Comparison of ENCODE assay signal across 27 cellular contexts in genomic region chr12:3458041-3458440, GRCh38. TPM values are rescaled to one million over a fixed set of nuclear protein-coding genes. Genes with fewer than 3 reads are reported as not detected.
DNase-seq lines count a peak whose midpoint lies in the region; ATAC-seq, FAIRE-seq and TF ChIP-seq lines count a peak whose summit lies in the region.
"Had no signal": no experiment of that assay in that cellular context is flagged by ENCODE, and none has a peak within 500 bp of the region (broad histone marks: within the 10 kb centered on the region; RNA-seq: fewer than 3 reads in every experiment).

No MANE protein-coding gene starts in this region.

- H3K27ac ChIP-seq in neuronal stem cell (replicated peaks; ENCODE audit: low read length): no peak overlapping the region
- H3K27ac ChIP-seq in CD4-positive, alpha-beta memory T cell (ENCODE audit: low read depth, low read length): no peak overlapping the region
- H3K27ac ChIP-seq: hepatocyte, neural progenitor cell, uterus had no signal

- no peaks in the 10 kb centered on the region for H3K36me3 Mint-ChIP-seq in CD4-positive, alpha-beta memory T cell
- H3K36me3 Mint-ChIP-seq: activated CD4-positive, alpha-beta memory T cell treated with anti-CD3 and anti-CD28 coated beads for 36 hours; immature natural killer cell; neural progenitor cell had no signal

- H3K9me3 ChIP-seq in neuronal stem cell (replicated peaks in 1 of 2; ENCODE audit: control insufficient read depth in 2 of 2, insufficient read depth in 1 of 2, low read depth in 1 of 2, low read length in 2 of 2): no peaks in the 10 kb centered on the region
- H3K9me3 ChIP-seq in CD4-positive, alpha-beta memory T cell (ENCODE audit: control insufficient read depth in 1 of 2, low read length in 2 of 2): no peaks in the 10 kb centered on the region
- H3K9me3 ChIP-seq: uterus had no signal

- H2BK12ac ChIP-seq in neuronal stem cell (ENCODE audit: low read length): no peak overlapping the region

- H3K14ac ChIP-seq in neuronal stem cell (ENCODE audit: low read length): no peak overlapping the region

- H3K9ac ChIP-seq in neuronal stem cell (ENCODE audit: low read depth, low read length, poor library complexity): no peak overlapping the region
- H3K9ac ChIP-seq: neural progenitor cell had no signal

- POLR2A ChIA-PET in CD4-positive, alpha-beta memory T cell (lab: Charles Lee; ENCODE audit: partially characterized antibody): no interaction called here

- no peak for TF ChIP-seq CTCF in bronchial epithelial cell (IDR thresholded peaks at IDR 0.05; ENCODE audit: insufficient read depth, low read length, severe bottlenecking)

- H3K4me2 ChIP-seq in neuronal stem cell (ENCODE audit: insufficient read depth, low read length, poor library complexity, severe bottlenecking): no peak overlapping the region
- H3K4me2 ChIP-seq: hepatocyte had no signal

- ATAC-seq in HG02623 (IDR thresholded peaks at IDR 0.05; ENCODE audit: unreplicated experiment): no peak
- ATAC-seq in HG02870 (IDR thresholded peaks at IDR 0.05; ENCODE audit: unreplicated experiment): no peak
- ATAC-seq in GM18873 (IDR thresholded peaks at IDR 0.05; ENCODE audit: low FRiP score, unreplicated experiment): no peak
- ATAC-seq: activated naive CD8-positive, alpha-beta T cell treated with anti-CD3 and anti-CD28 coated beads, Interleukin-2, amount 50 U/mL, for 24 hours had no signal

- no peak overlapping the region for H2AFZ ChIP-seq in neuronal stem cell (ENCODE audit: low read length)
- H2AFZ ChIP-seq: hepatocyte, neural progenitor cell had no signal

- no peak overlapping the region for H3K4ac ChIP-seq in neuronal stem cell (ENCODE audit: low read length)

- H3K27ac Mint-ChIP-seq in CD4-positive, alpha-beta memory T cell: no peak overlapping the region
- H3K27ac Mint-ChIP-seq: activated B cell treated with CpG ODN at 0.5 μM for 24 hours; activated CD4-positive, alpha-beta memory T cell treated with anti-CD3 and anti-CD28 coated beads for 36 hours; activated naive CD8-positive, alpha-beta T cell treated with anti-CD3 and anti-CD28 coated beads, Interleukin-2, amount 50 U/mL, for 24 hours; dendritic cell treated with granulocyte-macrophage colony-stimulating factor and Interleukin-4, amounts not matched to agents 40 ng/mL and 50 ng/mL, for 4 days; immature natural killer cell; neural progenitor cell had no signal

- no peak overlapping the region for H3K4me3 ChIP-seq in bronchial epithelial cell (ENCODE audit: low read depth, low read length)
- no peak overlapping the region for H3K4me3 ChIP-seq in neuronal stem cell (ENCODE audit: low read length in 2 of 2)
- H3K4me3 ChIP-seq in CD4-positive, alpha-beta memory T cell (ENCODE audit: low read length in 2 of 2): no peak overlapping the region
- H3K4me3 ChIP-seq: hepatocyte, neural progenitor cell, uterus had no signal

- no peak overlapping the region for H2BK15ac ChIP-seq in neuronal stem cell (ENCODE audit: low read length)

- CTCF ChIA-PET in CD4-positive, alpha-beta memory T cell (lab: Charles Lee; ENCODE audit: partially characterized antibody): no interaction called here

- no peak overlapping the region for H4K91ac ChIP-seq in neuronal stem cell (ENCODE audit: low read depth, low read length, poor library complexity)

- H3K18ac ChIP-seq in neuronal stem cell (ENCODE audit: low read length): peak overlapping the region; percentile 1

- H3K9me3 Mint-ChIP-seq in CD4-positive, alpha-beta memory T cell: peaks cover 0 to 3% (median 0%) of the 10 kb centered on the region in 8 donors
- H3K9me3 Mint-ChIP-seq: activated B cell treated with CpG ODN at 0.5 μM for 24 hours; activated CD4-positive, alpha-beta memory T cell treated with anti-CD3 and anti-CD28 coated beads for 36 hours; activated naive CD8-positive, alpha-beta T cell treated with anti-CD3 and anti-CD28 coated beads, Interleukin-2, amount 50 U/mL, for 24 hours; dendritic cell treated with granulocyte-macrophage colony-stimulating factor and Interleukin-4, amounts not matched to agents 40 ng/mL and 50 ng/mL, for 4 days; immature natural killer cell had no signal

- H3K36me3 ChIP-seq in bronchial epithelial cell (ENCODE audit: control insufficient read depth, insufficient read depth, low read length) (no peaks in the 10 kb centered on the region), neuronal stem cell (replicated peaks in 1 of 2; ENCODE audit: control insufficient read depth in 2 of 2, insufficient read depth in 2 of 2, low read length in 2 of 2) (no peaks in the 10 kb centered on the region)
- no peaks in the 10 kb centered on the region for H3K36me3 ChIP-seq in CD4-positive, alpha-beta memory T cell (ENCODE audit: insufficient read depth, low read length)
- H3K36me3 ChIP-seq: neural progenitor cell, uterus had no signal

- no peak overlapping the region for H2BK120ac ChIP-seq in neuronal stem cell (ENCODE audit: low read depth, low read length)

- peaks cover 0 to 6% (median 5%) of the 10 kb centered on the region in 4 donors for H3K4me1 Mint-ChIP-seq in CD4-positive, alpha-beta memory T cell
- H3K4me1 Mint-ChIP-seq: activated B cell treated with CpG ODN at 0.5 μM for 24 hours, immature natural killer cell had no signal

- peak; percentile 81 for FAIRE-seq in bronchial epithelial cell (lab: Jason Lieb, UNC)
- FAIRE-seq: endothelial cell of umbilical vein had no signal

- no peaks in the 10 kb centered on the region for H3K79me1 ChIP-seq in neuronal stem cell (ENCODE audit: low read depth, low read length)

- peaks cover 4 to 11% of the 10 kb centered on the region in 2 donors for H3K4me1 ChIP-seq in neuronal stem cell (ENCODE audit: control insufficient read depth in 2 of 2, insufficient read depth in 1 of 2, low read depth in 1 of 2, low read length in 2 of 2)
- H3K4me1 ChIP-seq in CD4-positive, alpha-beta memory T cell (ENCODE audit: insufficient read depth, low read length): no peaks in the 10 kb centered on the region
- H3K4me1 ChIP-seq: uterus had no signal

- no CpG with 5 or more reads among the region's 13 CpGs for WGBS in neuronal stem cell (ENCODE audit: extremely low coverage in 2 of 2, insufficient read length in 2 of 2, insufficient replicate concordance in 1 of 2), 2 donors

- H3K4me3 Mint-ChIP-seq in CD4-positive, alpha-beta memory T cell: no peak overlapping the region
- H3K4me3 Mint-ChIP-seq: activated B cell treated with CpG ODN at 0.5 μM for 24 hours; activated CD4-positive, alpha-beta memory T cell treated with anti-CD3 and anti-CD28 coated beads for 36 hours; activated naive CD8-positive, alpha-beta T cell treated with anti-CD3 and anti-CD28 coated beads, Interleukin-2, amount 50 U/mL, for 24 hours; dendritic cell treated with granulocyte-macrophage colony-stimulating factor and Interleukin-4, amounts not matched to agents 40 ng/mL and 50 ng/mL, for 4 days; immature natural killer cell; neural progenitor cell had no signal

- H4K8ac ChIP-seq in neuronal stem cell (ENCODE audit: low read depth, low read length): no peak overlapping the region

- peaks cover 28 to 33% of the 10 kb centered on the region in 2 donors for H3K27me3 Mint-ChIP-seq in CD4-positive, alpha-beta memory T cell

- peak; percentile 6 for DNase-seq in EH (ENCODE audit: low read depth)
- peak; percentile 71 for DNase-seq in M059J (ENCODE audit: low read depth)
- peak; percentile 95 for DNase-seq in bronchial epithelial cell (ENCODE audit: low read depth)
- DNase-seq in neuronal stem cell (ENCODE audit: low spot score): no peak
- DNase-seq in CD4-positive, alpha-beta memory T cell: no peak
- DNase-seq: activated B cell treated with CpG ODN at 0.5 μM for 24 hours; activated CD4-positive, alpha-beta memory T cell treated with anti-CD3 and anti-CD28 coated beads for 36 hours; activated effector memory CD4-positive, alpha-beta T cell treated with Interleukin-2 at 50 U/mL for 16 hours; activated naive CD8-positive, alpha-beta T cell treated with anti-CD3 and anti-CD28 coated beads, Interleukin-2, amount 50 U/mL, for 24 hours; DMS79 treated with DMSO at 0.1 percent for 48 hours; immature natural killer cell; NCI-H146; NCI-H2171 treated with DMSO at 0.1 percent for 48 hours; NCI-H524 treated with DMSO at 0.1 percent for 48 hours; T-helper 9 cell; uterus had no signal

- H3K27me3 ChIP-seq in bronchial epithelial cell (ENCODE audit: control insufficient read depth, insufficient read depth, low read length): no peaks in the 10 kb centered on the region
- H3K27me3 ChIP-seq in neuronal stem cell (ENCODE audit: control insufficient read depth in 3 of 3, insufficient read depth in 3 of 3, low read depth in 1 of 3, low read length in 3 of 3): peaks cover 0 to 19% (median 0%) of the 10 kb centered on the region in 3 experiments
- peaks cover 9% of the 10 kb centered on the region for H3K27me3 ChIP-seq in CD4-positive, alpha-beta memory T cell (ENCODE audit: insufficient read depth, low read length)
- H3K27me3 ChIP-seq: uterus had no signal

- no peak overlapping the region for H2BK5ac ChIP-seq in neuronal stem cell (ENCODE audit: low read length)

- intact Hi-C loops in CD4-positive, alpha-beta memory T cell (cut with micrococcal nuclease): no loop called here

- H2AK5ac ChIP-seq in neuronal stem cell (ENCODE audit: low read depth, low read length): no peak overlapping the region

- no peak overlapping the region for H3K23ac ChIP-seq in neuronal stem cell (ENCODE audit: low read depth, low read length, poor library complexity)

RNA-seq across cellular contexts. Expression of gene PRMT8, which starts 33.0 kb away (rescaled TPM):
- total RNA-seq in M059J (2014; rRNA removed; shearing (Covaris generic)): not detected in 2 replicates
- 0.51 and 1.8 TPM in 2 replicates for total RNA-seq in bronchial epithelial cell
- 0.93 TPM for polyA plus RNA-seq in neuronal stem cell (2013, experiment 1 of 2)
- 0.86 TPM for polyA plus RNA-seq in neuronal stem cell (2013, experiment 2 of 2)
- total RNA-seq in CD4-positive, alpha-beta memory T cell: not detected
- polyA plus RNA-seq in CD4-positive, alpha-beta memory T cell: not detected
- total RNA-seq: activated B cell treated with CpG ODN at 0.5 μM for 24 hours; activated CD4-positive, alpha-beta memory T cell treated with anti-CD3 and anti-CD28 coated beads for 36 hours; endothelial cell of umbilical vein; H4; hepatocyte; liver; mononuclear cell; posterior vena cava; uterus had no signal
- polyA plus RNA-seq: endothelial cell of umbilical vein, hepatocyte, immature natural killer cell, liver had no signal

Comparison
In these comparisons a context has a peak if more than half of its experiments do, and no peak if none do; other contexts are left out.
1. DNase-seq: peak in EH (single experiment), M059J (single experiment) and bronchial epithelial cell (single experiment); none in neuronal stem cell (single experiment) and CD4-positive, alpha-beta memory T cell (0 of 5).